Comparison of ENCODE assay signal across 21 cellular contexts in the genomic region with DNA sequence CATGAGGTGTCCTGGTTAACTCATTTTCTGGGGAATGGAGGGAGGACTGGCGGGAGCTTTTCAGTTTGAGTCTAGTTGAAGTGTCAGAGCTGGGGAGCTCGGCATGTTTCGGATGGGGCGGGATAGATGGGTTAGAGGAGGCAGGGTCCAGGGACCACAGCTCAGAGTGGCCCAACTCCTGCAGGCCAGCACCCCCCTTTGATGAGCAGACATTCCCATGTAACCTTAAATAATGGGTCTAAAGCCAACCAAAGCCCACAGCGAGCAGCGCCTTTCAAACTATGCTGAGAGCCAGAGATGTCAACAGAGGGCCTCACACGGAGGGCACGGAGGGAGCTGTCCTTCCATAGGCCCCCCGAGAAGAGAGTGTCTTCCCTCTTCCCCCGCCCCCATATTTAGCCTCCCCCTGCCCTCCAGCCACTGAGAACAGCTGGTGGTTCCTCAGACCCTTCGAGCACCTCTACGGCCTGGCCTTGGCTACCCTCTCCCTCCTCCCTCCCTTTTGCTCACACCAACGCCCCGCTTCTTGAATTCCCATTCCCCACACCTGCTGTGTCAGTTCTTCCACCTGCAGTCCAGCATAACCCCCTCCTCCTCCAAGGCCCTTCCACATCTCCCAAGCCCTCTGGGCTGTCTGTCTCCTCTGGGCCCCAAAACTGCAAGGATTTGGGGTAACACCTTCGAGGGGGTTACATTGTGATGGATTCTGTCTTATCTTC.
"Had no signal": no experiment of that assay in that cellular context is flagged by ENCODE, and none has a peak within 500 bp of the region (broad histone marks: within the 10 kb centered on the region; RNA-seq: fewer than 3 reads in every experiment).

No MANE protein-coding gene starts in this region.

- H3K27me3 Mint-ChIP-seq: activated CD8-positive, alpha-beta T cell treated with anti-CD3 and anti-CD28 coated beads for 36 hours; activated naive CD8-positive, alpha-beta T cell treated with anti-CD3 and anti-CD28 coated beads, Interleukin-2, amount 50 U/mL, for 24 hours; stimulated activated naive CD8-positive, alpha-beta T cell treated with anti-CD3 and anti-CD28 coated beads, Interleukin-15, Interleukin-2, amounts not matched to agents 100 ng/mL and 50 ng/mL, for 24 hours; T-cell had no signal

- H3K9me3 Mint-ChIP-seq: activated CD4-positive, alpha-beta T cell treated with anti-CD3 and anti-CD28 coated beads, Interleukin-2, amount 10 ng/mL, durations not matched to agents 24 days and 14 days; activated CD8-positive, alpha-beta T cell treated with anti-CD3 and anti-CD28 coated beads for 36 hours; activated naive CD4-positive, alpha-beta T cell treated with anti-CD3 and anti-CD28 coated beads for 36 hours; activated naive CD8-positive, alpha-beta T cell treated with anti-CD3 and anti-CD28 coated beads, Interleukin-2, amount 50 U/mL, for 24 hours; activated T-helper 17 cell treated with anti-CD3 and anti-CD28 coated beads, Interleukin-2, amount 50 U/mL, for 72 hours; dendritic cell treated with granulocyte-macrophage colony-stimulating factor and Interleukin-4, amounts not matched to agents 40 ng/mL and 50 ng/mL, for 4 days; nephron progenitor cell; stimulated activated naive CD8-positive, alpha-beta T cell treated with anti-CD3 and anti-CD28 coated beads, Interleukin-15, Interleukin-2, amounts not matched to agents 100 ng/mL and 50 ng/mL, for 24 hours; T-cell; type B pancreatic cell had no signal

- H3K27ac ChIP-seq: ascending aorta, breast epithelium, esophagus muscularis mucosa, testis had no signal

- H3K27ac Mint-ChIP-seq: activated CD4-positive, alpha-beta T cell treated with anti-CD3 and anti-CD28 coated beads, Interleukin-2, amount 10 ng/mL, durations not matched to agents 24 days and 14 days; activated CD8-positive, alpha-beta T cell treated with anti-CD3 and anti-CD28 coated beads for 36 hours; activated naive CD4-positive, alpha-beta T cell treated with anti-CD3 and anti-CD28 coated beads for 36 hours; activated naive CD8-positive, alpha-beta T cell treated with anti-CD3 and anti-CD28 coated beads, Interleukin-2, amount 50 U/mL, for 24 hours; activated T-helper 17 cell treated with anti-CD3 and anti-CD28 coated beads, Interleukin-2, amount 50 U/mL, for 72 hours; dendritic cell treated with granulocyte-macrophage colony-stimulating factor and Interleukin-4, amounts not matched to agents 40 ng/mL and 50 ng/mL, for 4 days; nephron progenitor cell; stimulated activated naive CD8-positive, alpha-beta T cell treated with anti-CD3 and anti-CD28 coated beads, Interleukin-15, Interleukin-2, amounts not matched to agents 100 ng/mL and 50 ng/mL, for 24 hours; T-cell; type B pancreatic cell had no signal

- H3K9me3 ChIP-seq: ascending aorta, breast epithelium, esophagus muscularis mucosa, testis had no signal

- H3K36me3 Mint-ChIP-seq: T-cell, type B pancreatic cell had no signal

- H3K4me1 Mint-ChIP-seq: activated CD4-positive, alpha-beta T cell treated with anti-CD3 and anti-CD28 coated beads, Interleukin-2, amount 10 ng/mL, durations not matched to agents 24 days and 14 days; activated naive CD8-positive, alpha-beta T cell treated with anti-CD3 and anti-CD28 coated beads, Interleukin-2, amount 50 U/mL, for 24 hours; activated T-helper 17 cell treated with anti-CD3 and anti-CD28 coated beads, Interleukin-2, amount 50 U/mL, for 72 hours; T-cell had no signal

- H3K4me3 Mint-ChIP-seq: activated CD4-positive, alpha-beta T cell treated with anti-CD3 and anti-CD28 coated beads, Interleukin-2, amount 10 ng/mL, durations not matched to agents 24 days and 14 days; activated CD8-positive, alpha-beta T cell treated with anti-CD3 and anti-CD28 coated beads for 36 hours; activated naive CD4-positive, alpha-beta T cell treated with anti-CD3 and anti-CD28 coated beads for 36 hours; activated naive CD8-positive, alpha-beta T cell treated with anti-CD3 and anti-CD28 coated beads, Interleukin-2, amount 50 U/mL, for 24 hours; activated T-helper 17 cell treated with anti-CD3 and anti-CD28 coated beads, Interleukin-2, amount 50 U/mL, for 72 hours; dendritic cell treated with granulocyte-macrophage colony-stimulating factor and Interleukin-4, amounts not matched to agents 40 ng/mL and 50 ng/mL, for 4 days; nephron progenitor cell; stimulated activated naive CD8-positive, alpha-beta T cell treated with anti-CD3 and anti-CD28 coated beads, Interleukin-15, Interleukin-2, amounts not matched to agents 100 ng/mL and 50 ng/mL, for 24 hours; T-cell; type B pancreatic cell had no signal

- H3K36me3 ChIP-seq: ascending aorta, breast epithelium, esophagus muscularis mucosa had no signal

- H3K4me3 ChIP-seq: ascending aorta, breast epithelium, esophagus muscularis mucosa, lung, testis had no signal

- H3K27me3 ChIP-seq: ascending aorta, breast epithelium, testis had no signal

- ATAC-seq: activated CD8-positive, alpha-beta T cell treated with anti-CD3 and anti-CD28 coated beads for 36 hours; activated naive CD8-positive, alpha-beta T cell treated with anti-CD3 and anti-CD28 coated beads, Interleukin-2, amount 50 U/mL, for 24 hours; activated T-helper 17 cell treated with anti-CD3 and anti-CD28 coated beads, Interleukin-2, amount 50 U/mL, for 72 hours; T-cell had no signal

- H3K4me1 ChIP-seq: ascending aorta, breast epithelium, testis had no signal

- DNase-seq: activated CD4-positive, alpha-beta T cell treated with anti-CD3 and anti-CD28 coated beads, Interleukin-2, amount 10 ng/mL, durations not matched to agents 24 days and 14 days; activated CD4-positive, CD25-positive, alpha-beta regulatory T cell; activated CD8-positive, alpha-beta T cell treated with anti-CD3 and anti-CD28 coated beads for 36 hours; activated naive CD4-positive, alpha-beta T cell treated with anti-CD3 and anti-CD28 coated beads for 36 hours; activated naive CD8-positive, alpha-beta T cell treated with anti-CD3 and anti-CD28 coated beads, Interleukin-2, amount 50 U/mL, for 24 hours; activated T-cell treated with anti-CD3 and anti-CD28 coated beads, Interleukin-2, amount 50 U/mL, for 1 hour; cerebellar nuclear complex; effector memory CD4-positive, alpha-beta T cell; nephron progenitor cell; stimulated activated CD4-positive, alpha-beta T cell treated with anti-CD3 and anti-CD28 coated beads, Interleukin-15, amount 100 ng/mL, for 24 hours; stimulated activated CD4-positive, alpha-beta T cell treated with anti-CD3 and anti-CD28 coated beads, Interleukin-2, amount 100 ng/mL, for 48 hours; T-cell; testis had no signal
